Comparison of ENCODE assay signal across 8 cellular contexts in the genomic region with DNA sequence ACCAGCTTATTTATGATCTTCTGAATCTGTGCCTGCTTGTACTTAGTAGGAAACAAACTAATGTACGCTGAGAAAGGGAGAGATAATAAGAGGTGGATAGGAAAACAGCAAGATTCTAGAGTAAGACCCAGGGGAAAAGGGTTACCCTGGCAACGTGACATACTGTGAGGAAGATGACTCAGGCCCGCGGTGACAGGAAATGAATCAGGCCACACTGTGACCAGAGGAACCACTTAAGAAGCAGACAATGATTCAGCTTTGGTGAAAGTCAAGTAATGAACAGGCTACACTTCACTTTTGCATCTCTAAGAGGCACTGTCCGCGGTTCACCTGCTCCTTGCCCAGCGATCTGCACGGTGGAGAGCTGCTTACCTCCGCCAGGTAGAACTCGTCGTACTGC.
DNase-seq lines count a peak whose midpoint lies in the region; ATAC-seq and TF ChIP-seq lines count a peak whose summit lies in the region.

No MANE protein-coding gene starts in this region.

- peak; percentile 67 for DNase-seq in GM04503 (ENCODE audit: low read depth)
- peak; percentile 49 to 76 for DNase-seq in HL-60 (ENCODE audit: low read depth in 1 of 2, low spot score in 1 of 2)
- peak; percentile 0 for DNase-seq in T-helper 9 cell
- DNase-seq in foreskin fibroblast = peak; percentile 91
- DNase-seq in stimulated activated CD8-positive, alpha-beta memory T cell treated with anti-CD3 and anti-CD28 coated beads, Interleukin-7, amount 100 ng/mL, for 24 hours (ENCODE audit: low read depth) = peak; percentile 20
- no peak for DNase-seq in superior temporal gyrus (ENCODE audit: extremely low spot score)
- no peak for DNase-seq in NCI-H774 (lab: John Stamatoyannopoulos, UW)

- no peak overlapping the region for H3K4me3 ChIP-seq in HL-60 (replicated peaks; ENCODE audit: insufficient read depth, low read length)
- no peak overlapping the region for H3K4me3 ChIP-seq in foreskin fibroblast (ENCODE audit: low read depth in 1 of 2, low read length in 2 of 2)

- H3K27ac ChIP-seq in HL-60 (replicated peaks) = no peak overlapping the region

- no peak for TF ChIP-seq CTCF in HL-60 (IDR thresholded peaks at IDR 0.05; ENCODE audit: insufficient read depth, low read length)
- TF ChIP-seq CTCF in foreskin fibroblast (IDR thresholded peaks at IDR 0.05; ENCODE audit: low read depth, low read length) = no peak

- peak; percentile 95 for ATAC-seq in GM21529 (IDR thresholded peaks at IDR 0.05; ENCODE audit: unreplicated experiment)

- no peaks in the 10 kb centered on the region for H3K27me3 ChIP-seq in HL-60 (ENCODE audit: insufficient read depth, poor library complexity, severe bottlenecking)

Comparison
In these comparisons a context has a peak if more than half of its experiments do, and no peak if none do; other contexts are left out.
1. DNase-seq: peak in GM04503 (single experiment), HL-60 (2 of 2), T-helper 9 cell (single experiment), foreskin fibroblast (2 of 2) and stimulated activated CD8-positive, alpha-beta memory T cell treated with anti-CD3 and anti-CD28 coated beads, Interleukin-7, amount 100 ng/mL, for 24 hours (single experiment); none in superior temporal gyrus (single experiment) and NCI-H774 (single experiment).